21 cellular contexts compared by ENCODE assay signal in genomic region chr2:11677146-11678055, GRCh38. TPM values are rescaled to one million over a fixed set of nuclear protein-coding genes. Genes with fewer than 3 reads are reported as not detected.
DNase-seq lines count a peak whose midpoint lies in the region; ATAC-seq and TF ChIP-seq lines count a peak whose summit lies in the region.
"Had no signal": no experiment of that assay in that cellular context is flagged by ENCODE, and none has a peak within 500 bp of the region (broad histone marks: within the 10 kb centered on the region; RNA-seq: fewer than 3 reads in every experiment).

No MANE protein-coding gene starts in this region.

- TF ChIP-seq CTCF in IMR-90 (conservative IDR thresholded peaks at IDR 0.05; ENCODE audit: low read depth, low read length) = no peak
- no peak for TF ChIP-seq CTCF in coronary artery (IDR thresholded peaks at IDR 0.05)
- no peak for TF ChIP-seq CTCF in sigmoid colon (IDR thresholded peaks at IDR 0.05)

- H4K20me1 ChIP-seq in IMR-90 (ENCODE audit: insufficient read depth, low read length) = no peaks in the 10 kb centered on the region; the same call in 1 of the 2 replicates

- H3K4ac ChIP-seq in IMR-90 (ENCODE audit: low read depth, low read length) = no peak overlapping the region

- H3K36me3 ChIP-seq in IMR-90 (ENCODE audit: control insufficient read depth, insufficient read depth, low read length) (no peaks in the 10 kb centered on the region), sigmoid colon (no peaks in the 10 kb centered on the region)
- H3K36me3 ChIP-seq: HAP-1 had no signal

- no peak overlapping the region for H4K5ac ChIP-seq in IMR-90 (ENCODE audit: low read depth, low read length)

- no peaks in the 10 kb centered on the region for H3K79me1 ChIP-seq in IMR-90 (ENCODE audit: low read depth in 1 of 2, low read length in 2 of 2)

- no peak overlapping the region for H3K14ac ChIP-seq in IMR-90 (replicated peaks; ENCODE audit: low read depth, low read length)

- no peak overlapping the region for H3K9ac ChIP-seq in IMR-90 (ENCODE audit: low read depth, low read length)

- no peak overlapping the region for H4K8ac ChIP-seq in IMR-90 (ENCODE audit: low read depth in 2 of 2, low read length in 2 of 2)

- peaks cover 42% of the 10 kb centered on the region for H3K27me3 ChIP-seq in IMR-90 (ENCODE audit: control insufficient read depth, insufficient read depth, low read length)
- H3K27me3 ChIP-seq in sigmoid colon = peaks cover 0 to 37% (median 8%) of the 10 kb centered on the region in 3 donors

- intact Hi-C loops in IMR-90 (cut with micrococcal nuclease) = no loop called here
- intact Hi-C loops in sigmoid colon (cut with DNase I) = no loop called here

- H3K9me1 ChIP-seq in IMR-90 (ENCODE audit: insufficient read depth, low read length) = no peaks in the 10 kb centered on the region; the same call in 1 of the 2 replicates

- H3K4me2 ChIP-seq in IMR-90 (ENCODE audit: low read depth, low read length) = no peak overlapping the region

- H2AFZ ChIP-seq in IMR-90 (replicated peaks; ENCODE audit: low read length, poor library complexity) = no peak overlapping the region

- no peak overlapping the region for H4K91ac ChIP-seq in IMR-90 (ENCODE audit: insufficient read depth, low read depth, low read length)

- ATAC-seq in IMR-90 (ENCODE audit: low read depth) (no peak), GM19351 (IDR thresholded peaks at IDR 0.05; ENCODE audit: unreplicated experiment) (no peak)
- ATAC-seq: activated CD8-positive, alpha-beta T cell treated with anti-CD3 and anti-CD28 coated beads, Interleukin-2, amount 10 ng/mL, durations not matched to agents 7 days and 5 days; activated naive CD8-positive, alpha-beta T cell treated with anti-CD3 and anti-CD28 coated beads, Interleukin-2, amount 50 U/mL, for 24 hours had no signal

- DNase-seq in IMR-90 (no peak), coronary artery (ENCODE audit: low spot score) (peak; percentile 59), islet precursor cell (peak; percentile 55), sigmoid colon (peak; percentile 62), T-helper 1 cell (no peak), NCI-H1930 (lab: John Stamatoyannopoulos, UW) (no peak)
- DNase-seq in activated CD4-positive, alpha-beta T cell treated with anti-CD3 and anti-CD28 coated beads, Interleukin-2, amount 50 U/mL, for 48 hours = no peak
- DNase-seq: activated CD8-positive, alpha-beta T cell treated with anti-CD3 and anti-CD28 coated beads, Interleukin-2, amount 10 ng/mL, durations not matched to agents 7 days and 5 days; activated naive CD8-positive, alpha-beta T cell treated with anti-CD3 and anti-CD28 coated beads, Interleukin-2, amount 50 U/mL, for 24 hours; AML-193; central memory CD4-positive, alpha-beta T cell; immature natural killer cell; NCI-H1694; trophoblast cell had no signal

- 40% methylated on average over 6 of the region's 27 CpGs; no CpG with 5 or more reads in 1 of the 2 experiments for WGBS in IMR-90 (ENCODE audit: extremely low coverage in 2 of 2, insufficient read length in 1 of 2), 2 experiments
- WGBS in sigmoid colon, 2 donors = 44 to 53% methylated on average over 27 of the region's 27 CpGs

- TF ChIP-seq EP300 in sigmoid colon (IDR thresholded peaks at IDR 0.05) = no peak

- POLR2A ChIA-PET in IMR-90 (lab: Charles Lee; ENCODE audit: unreplicated experiment) = no interaction called here

- in situ Hi-C loops in IMR-90 (cut with MboI; ENCODE audit: low sequenced_read_pairs) = no loop called here

- H3K27ac ChIP-seq in IMR-90 (ENCODE audit: insufficient read depth, low read length) (no peak overlapping the region), coronary artery (no peak overlapping the region), sigmoid colon (no peak overlapping the region)
- H3K27ac ChIP-seq: skin epidermis had no signal

- no peak overlapping the region for H2BK15ac ChIP-seq in IMR-90 (ENCODE audit: low read depth, low read length)

- H3K4me1 ChIP-seq in IMR-90 (ENCODE audit: control insufficient read depth, insufficient read depth, low read length) (peaks cover 8% of the 10 kb centered on the region; the same call in 1 of the 2 replicates), sigmoid colon (no peaks in the 10 kb centered on the region)
- H3K4me1 ChIP-seq: HAP-1 had no signal

- H3K23ac ChIP-seq in IMR-90 (ENCODE audit: low read depth, low read length) = no peak overlapping the region

- peaks cover 2% of the 10 kb centered on the region; the same call in 1 of the 2 replicates for H3K9me3 ChIP-seq in IMR-90 (ENCODE audit: control insufficient read depth, insufficient read depth, low read length)
- H3K9me3 ChIP-seq in sigmoid colon = no peaks in the 10 kb centered on the region
- H3K9me3 ChIP-seq: HAP-1 had no signal

- no peak for TF ChIP-seq RAD21 in IMR-90 (IDR thresholded peaks at IDR 0.05; ENCODE audit: low read length)

- H2AK5ac ChIP-seq in IMR-90 (ENCODE audit: low read depth, low read length) = no peak overlapping the region

- BruUV-seq in IMR-90 (replicated peaks; lab: Mats Ljungman, UMichigan) = no TSS peak

- no peak overlapping the region for H2BK20ac ChIP-seq in IMR-90 (ENCODE audit: low read depth, low read length)

- H2BK5ac ChIP-seq in IMR-90 (ENCODE audit: low read depth, low read length, poor library complexity, severe bottlenecking) = no peak overlapping the region

- dilution Hi-C loops in IMR-90 (cut with HindIII; ENCODE audit: low sequenced_read_pairs, unreplicated experiment) = no loop called here

- CTCF ChIA-PET in IMR-90 (lab: Yijun Ruan, JAX) = no interaction called here

- H3K4me3 ChIP-seq in IMR-90 (ENCODE audit: insufficient read depth, low read depth, low read length) = no peak overlapping the region
- no peak overlapping the region for H3K4me3 ChIP-seq in coronary artery
- no peak overlapping the region for H3K4me3 ChIP-seq in sigmoid colon
- H3K4me3 ChIP-seq: HAP-1, skin epidermis had no signal

- no peak overlapping the region for H3K56ac ChIP-seq in IMR-90 (ENCODE audit: extremely low read depth, insufficient read depth, low read length)

- H3K18ac ChIP-seq in IMR-90 (ENCODE audit: low read depth, low read length) = no peak overlapping the region

- H2BK120ac ChIP-seq in IMR-90 (ENCODE audit: low read depth, low read length) = no peak overlapping the region

- H2AK9ac ChIP-seq in IMR-90 (replicated peaks; ENCODE audit: low read depth, low read length, poor library complexity) = no peak overlapping the region

- TF ChIP-seq POLR2A in IMR-90 (IDR thresholded peaks at IDR 0.05; ENCODE audit: low read depth, low read length) = no peak
- no peak for TF ChIP-seq POLR2A in sigmoid colon (IDR thresholded peaks at IDR 0.05)

TF ChIP-seq in IMR-90, 13 proteins besides CTCF, POLR2A, EP300 and RAD21:
- TF ChIP-seq RCOR1 (IDR thresholded peaks at IDR 0.05; ENCODE audit: insufficient replicate concordance, low read length) (no peak), CEBPB (IDR thresholded peaks at IDR 0.05; ENCODE audit: low read depth, low read length) (0 out of 2 replicates have a peak, but pooled peaks have one; percentile 1)

RNA-seq across cellular contexts. Expression of gene NTSR2, which starts 7.4 kb away (rescaled TPM):
- total RNA-seq in IMR-90 (2012; rRNA removed) (not detected in 2 replicates), sigmoid colon (not detected)
- polyA plus RNA-seq in IMR-90 (2012; rRNA removed) (not detected in 2 replicates), sigmoid colon (under 1 TPM in 2 of 3 donors, not detected in 1; 0.04 to 0.60 TPM)
- not detected in 2 replicates for polyA plus RNA-seq in IMR-90 (2012; cell fraction: cytosol; rRNA removed)
- polyA plus RNA-seq in IMR-90 (2012; cell fraction: nucleus; rRNA removed; ENCODE audit: low replicate concordance) = not detected in 2 replicates
- total RNA-seq: activated CD8-positive, alpha-beta T cell treated with anti-CD3 and anti-CD28 coated beads, Interleukin-2, amount 10 ng/mL, durations not matched to agents 7 days and 5 days; activated T-helper 1 cell treated with anti-CD3 and anti-CD28 coated beads, Interleukin-12 subunit alpha, Interleukin-12 subunit beta, Interleukin-2, Interleukin-4 antibody, amounts not matched to agents 30 ng/mL and 10 ng/mL and 1 ng/mL, durations not matched to agents 14 hours and 24 hours and 36 hours; fibroblast of villous mesenchyme; mononuclear cell; PC-3 had no signal
- polyA plus RNA-seq: immature natural killer cell had no signal

Comparison
In these comparisons a context has a peak if more than half of its experiments do, and no peak if none do; other contexts are left out.
1. DNase-seq: peak in coronary artery (single experiment), islet precursor cell (single experiment) and sigmoid colon (single experiment); none in IMR-90 (single experiment), T-helper 1 cell (0 of 5), activated CD4-positive, alpha-beta T cell treated with anti-CD3 and anti-CD28 coated beads, Interleukin-2, amount 50 U/mL, for 48 hours (0 of 2) and NCI-H1930 (0 of 2).